In the genomic region with DNA sequence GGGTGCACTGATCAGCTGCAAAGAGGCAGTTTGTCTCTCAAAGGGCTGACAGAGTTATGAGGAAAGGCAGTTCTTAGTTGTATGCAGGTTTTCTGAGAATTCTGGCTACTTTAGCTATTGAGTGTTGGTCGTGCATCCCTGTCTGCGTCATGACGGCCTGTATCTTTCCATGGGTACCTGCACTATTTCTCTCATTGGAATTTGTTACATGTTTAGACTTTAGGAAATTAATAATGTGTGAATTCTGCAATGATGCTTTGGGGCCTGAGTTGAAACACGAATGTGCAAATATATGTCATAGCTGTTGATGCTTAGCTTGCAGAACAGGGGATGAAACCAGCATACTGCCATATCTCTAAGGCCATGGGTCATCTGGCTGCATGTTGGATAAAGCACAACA, we compare ENCODE assay signal across 18 cellular contexts. TPM values are rescaled to one million over a fixed set of nuclear protein-coding genes. Genes with fewer than 3 reads are reported as not detected.
A peak's percentile ranks its signal among the peaks of the same experiment; 100 is the strongest.
DNase-seq lines count a peak whose midpoint lies in the region; ATAC-seq, FAIRE-seq and TF ChIP-seq lines count a peak whose summit lies in the region.
"Had no signal": no experiment of that assay in that cellular context is flagged by ENCODE, and none has a peak within 500 bp of the region (broad histone marks: within the 10 kb centered on the region; RNA-seq: fewer than 3 reads in every experiment).

No MANE protein-coding gene starts in this region.

- in situ Hi-C loops in K562 (cut with MboI) = no loop called here

- BruUV-seq in K562 (replicated peaks; lab: Mats Ljungman, UMichigan) = no TSS peak

- H4K20me1 ChIP-seq in Loucy (ENCODE audit: insufficient read depth, low read length, poor library complexity, severe bottlenecking) (no peaks in the 10 kb centered on the region), K562 (replicated peaks; ENCODE audit: control insufficient read depth, insufficient read depth, low read length) (no peaks in the 10 kb centered on the region)

- FAIRE-seq in K562 (lab: Jason Lieb, UNC) = peak; percentile 52
- FAIRE-seq: HepG2 had no signal

- peak overlapping the region; percentile 46 for H3K4me3 ChIP-seq in Loucy (ENCODE audit: low read length, poor library complexity, severe bottlenecking)
- no peak overlapping the region for H3K4me3 ChIP-seq in K562
- H3K4me3 ChIP-seq: SJSA1 had no signal

- H3K4me1 ChIP-seq in Loucy (ENCODE audit: insufficient read depth, low read length, poor library complexity, severe bottlenecking) = peaks cover 67% of the 10 kb centered on the region
- no peaks in the 10 kb centered on the region; a peak in 2 of 5 replicates for H3K4me1 ChIP-seq in K562 (replicated peaks in 1 of 2; ENCODE audit: control insufficient read depth in 2 of 2, insufficient read depth in 2 of 2, low read length in 2 of 2)

- intact Hi-C loops in activated naive CD4-positive, alpha-beta T cell treated with anti-CD3 and anti-CD28 coated beads for 36 hours (cut with micrococcal nuclease) = loop anchor here (1.0 kb wide), 1 partner anchor 16 kb away; no protein-coding TSS in a partner anchor
- intact Hi-C loops in K562 (cut with micrococcal nuclease) = no loop called here

- TF ChIP-seq EP300 in K562 (IDR thresholded peaks at IDR 0.05; ENCODE audit: low read length) = no peak

- no peak for TF ChIP-seq POLR2A in K562 (conservative IDR thresholded peaks at IDR 0.05)

- H3F3A ChIP-seq in Loucy (ENCODE audit: low read depth) = 0 out of 2 replicates have a peak, but pooled peaks cover 3% of the 10 kb centered on the region

- H3K27me3 ChIP-seq in Loucy (ENCODE audit: insufficient read depth, low read length, poor library complexity, severe bottlenecking) (no peaks in the 10 kb centered on the region), K562 (ENCODE audit: control insufficient read depth in 2 of 2, insufficient read depth in 2 of 2, low read length in 2 of 2) (no peaks in the 10 kb centered on the region)
- H3K27me3 ChIP-seq: SJSA1 had no signal

- DNase-seq in activated naive CD4-positive, alpha-beta T cell treated with anti-CD3 and anti-CD28 coated beads, Interleukin-2, amount 10 ng/mL, durations not matched to agents 7 days and 5 days = no peak
- no peak for DNase-seq in activated naive CD4-positive, alpha-beta T cell treated with anti-CD3 and anti-CD28 coated beads for 36 hours
- DNase-seq in K562 (ENCODE audit: extremely low read depth in 1 of 4, low spot score in 3 of 4) = no peak
- no peak for DNase-seq in chondrocyte (ENCODE audit: low spot score)
- DNase-seq: EL, H7, NCI-H1436, NCI-H2081, NCI-H524 treated with DMSO at 0.1 percent for 48 hours, PC-3 had no signal

- ATAC-seq in K562 (no peak), HG02571 (IDR thresholded peaks at IDR 0.05; ENCODE audit: unreplicated experiment) (no peak), HG03457 (IDR thresholded peaks at IDR 0.05; ENCODE audit: unreplicated experiment) (no peak)
- ATAC-seq: HepG2, PC-3 had no signal

- CTCF ChIA-PET in activated naive CD4-positive, alpha-beta T cell treated with anti-CD3 and anti-CD28 coated beads, Interleukin-2, amount 10 ng/mL, durations not matched to agents 7 days and 5 days (lab: Charles Lee) = interaction anchor here (0.9 to 8.9 kb wide), 8 partner anchors 11 to 68 kb away, joined by 3 to 132 read pairs (median 4); partner anchors contain the start of gene HRCT1
- CTCF ChIA-PET in activated naive CD4-positive, alpha-beta T cell treated with anti-CD3 and anti-CD28 coated beads for 36 hours (lab: Charles Lee) = interaction anchor here (0.9 to 9.1 kb wide), 10 partner anchors 9 to 114 kb away, joined by 3 to 167 read pairs (median 6); partner anchors contain the start of gene HRCT1
- CTCF ChIA-PET in K562 (lab: Yijun Ruan, JAX; ENCODE audit: low intra/inter-chr PET ratio) = no interaction called here

- 44% methylated on average over 4 of the region's 4 CpGs for WGBS in K562 (ENCODE audit: insufficient coverage, low coverage, missing lambda C conversion rate)

- no peak overlapping the region for H3K27ac ChIP-seq in K562 (ENCODE audit: extremely low read depth, low read depth, low read length)
- H3K27ac ChIP-seq: SJSA1 had no signal

- no peaks in the 10 kb centered on the region for H3K36me3 Mint-ChIP-seq in activated naive CD4-positive, alpha-beta T cell treated with anti-CD3 and anti-CD28 coated beads, Interleukin-2, amount 10 ng/mL, durations not matched to agents 7 days and 5 days
- H3K36me3 Mint-ChIP-seq in activated naive CD4-positive, alpha-beta T cell treated with anti-CD3 and anti-CD28 coated beads for 36 hours (ENCODE audit: low read depth) = no peaks in the 10 kb centered on the region
- no peaks in the 10 kb centered on the region for H3K36me3 Mint-ChIP-seq in chondrocyte (ENCODE audit: low read depth)
- H3K36me3 Mint-ChIP-seq: CD8-positive, alpha-beta memory T cell had no signal

- no peak overlapping the region for H3K4me3 Mint-ChIP-seq in activated naive CD4-positive, alpha-beta T cell treated with anti-CD3 and anti-CD28 coated beads, Interleukin-2, amount 10 ng/mL, durations not matched to agents 7 days and 5 days
- no peak overlapping the region for H3K4me3 Mint-ChIP-seq in activated naive CD4-positive, alpha-beta T cell treated with anti-CD3 and anti-CD28 coated beads for 36 hours
- no peak overlapping the region for H3K4me3 Mint-ChIP-seq in chondrocyte (ENCODE audit: unreplicated experiment)

- peaks cover 5% of the 10 kb centered on the region for H3K27me3 Mint-ChIP-seq in activated naive CD4-positive, alpha-beta T cell treated with anti-CD3 and anti-CD28 coated beads, Interleukin-2, amount 10 ng/mL, durations not matched to agents 7 days and 5 days
- H3K27me3 Mint-ChIP-seq in activated naive CD4-positive, alpha-beta T cell treated with anti-CD3 and anti-CD28 coated beads for 36 hours (ENCODE audit: low read depth) = no peaks in the 10 kb centered on the region
- H3K27me3 Mint-ChIP-seq in chondrocyte (ENCODE audit: low read depth) = no peaks in the 10 kb centered on the region
- H3K27me3 Mint-ChIP-seq: CD8-positive, alpha-beta memory T cell had no signal

- no peaks in the 10 kb centered on the region for H3K9me2 ChIP-seq in Loucy (replicated peaks; ENCODE audit: low read depth, low read length)

- H3K9me3 ChIP-seq in Loucy (ENCODE audit: insufficient read depth, low read depth, low read length) (no peaks in the 10 kb centered on the region), K562 (replicated peaks; ENCODE audit: control insufficient read depth, insufficient read depth, low read depth, low read length) (no peaks in the 10 kb centered on the region)
- H3K9me3 ChIP-seq: SJSA1 had no signal

- H3K4me1 Mint-ChIP-seq in activated naive CD4-positive, alpha-beta T cell treated with anti-CD3 and anti-CD28 coated beads, Interleukin-2, amount 10 ng/mL, durations not matched to agents 7 days and 5 days = peaks cover 47% of the 10 kb centered on the region
- peaks cover 70% of the 10 kb centered on the region for H3K4me1 Mint-ChIP-seq in activated naive CD4-positive, alpha-beta T cell treated with anti-CD3 and anti-CD28 coated beads for 36 hours (ENCODE audit: low read depth)
- H3K4me1 Mint-ChIP-seq in chondrocyte (ENCODE audit: low read depth) = peaks cover 70% of the 10 kb centered on the region

- H3K36me3 ChIP-seq in Loucy (ENCODE audit: insufficient read depth, low read length) (no peaks in the 10 kb centered on the region), K562 (ENCODE audit: control insufficient read depth, insufficient read depth, low read length) (no peaks in the 10 kb centered on the region; the same call in 2 of the 3 replicates)
- H3K36me3 ChIP-seq: SJSA1 had no signal

- peak overlapping the region; percentile 66 for H3K27ac Mint-ChIP-seq in activated naive CD4-positive, alpha-beta T cell treated with anti-CD3 and anti-CD28 coated beads, Interleukin-2, amount 10 ng/mL, durations not matched to agents 7 days and 5 days
- H3K27ac Mint-ChIP-seq in activated naive CD4-positive, alpha-beta T cell treated with anti-CD3 and anti-CD28 coated beads for 36 hours = no peak overlapping the region
- no peak overlapping the region for H3K27ac Mint-ChIP-seq in chondrocyte (ENCODE audit: unreplicated experiment)

- TF ChIP-seq RAD21 in K562 (CRISPR knock-in tag; conservative IDR thresholded peaks at IDR 0.05 in 1 of 2, IDR thresholded peaks at IDR 0.05 in 1 of 2) = no peak

- TF ChIP-seq CTCF in Loucy (conservative IDR thresholded peaks at IDR 0.05; ENCODE audit: low read length) = no peak
- no peak for TF ChIP-seq CTCF in K562 (IDR thresholded peaks at IDR 0.05 in 2 of 3, conservative IDR thresholded peaks at IDR 0.05 in 1 of 3; ENCODE audit: insufficient read depth in 2 of 3, low read depth in 1 of 3, low read length in 3 of 3)
- TF ChIP-seq CTCF in chondrocyte (IDR thresholded peaks at IDR 0.05) = no peak

- H3K9me3 Mint-ChIP-seq in activated naive CD4-positive, alpha-beta T cell treated with anti-CD3 and anti-CD28 coated beads, Interleukin-2, amount 10 ng/mL, durations not matched to agents 7 days and 5 days = peaks cover 7% of the 10 kb centered on the region
- H3K9me3 Mint-ChIP-seq in activated naive CD4-positive, alpha-beta T cell treated with anti-CD3 and anti-CD28 coated beads for 36 hours = peaks cover 5% of the 10 kb centered on the region
- peaks cover 8% of the 10 kb centered on the region for H3K9me3 Mint-ChIP-seq in chondrocyte (ENCODE audit: low read depth)
- H3K9me3 Mint-ChIP-seq: CD8-positive, alpha-beta memory T cell had no signal

- no peaks in the 10 kb centered on the region for H3K9me1 ChIP-seq in K562 (ENCODE audit: control insufficient read depth, insufficient read depth, low read length)

- H3K9ac ChIP-seq in Loucy (ENCODE audit: low read depth, low read length, poor library complexity, severe bottlenecking) (peak overlapping the region; percentile 50), K562 (ENCODE audit: insufficient read depth in 1 of 2, low read depth in 2 of 2, low read length in 2 of 2) (no peak overlapping the region)

- H3K79me2 ChIP-seq in Loucy (ENCODE audit: insufficient read depth, low read length) = no peaks in the 10 kb centered on the region
- no peaks in the 10 kb centered on the region for H3K79me2 ChIP-seq in K562 (ENCODE audit: control insufficient read depth, insufficient read depth, low read length)

- no peak overlapping the region for H2AFZ ChIP-seq in Loucy (ENCODE audit: low read length)
- no peak overlapping the region for H2AFZ ChIP-seq in K562 (ENCODE audit: low read depth, low read length)

- H3K4me2 ChIP-seq in Loucy (ENCODE audit: low read depth, low read length, poor library complexity, severe bottlenecking) (peak overlapping the region; percentile 74), K562 (ENCODE audit: insufficient read depth, low read length) (no peak overlapping the region)

- POLR2A ChIA-PET in K562 (lab: Yijun Ruan, JAX) = interaction anchor here (1.6 to 2.4 kb wide), 2 partner anchors 11 to 16 kb away, joined by 4 to 10 read pairs; no protein-coding TSS in a partner anchor

RNA-seq across cellular contexts. Expression of gene OR2S2, which starts 18.1 kb away (rescaled TPM):
- total RNA-seq in activated naive CD4-positive, alpha-beta T cell treated with anti-CD3 and anti-CD28 coated beads for 36 hours = not detected
- total RNA-seq in K562 (2011; cell fraction: chromatin; rRNA removed; ENCODE audit: low replicate concordance) = not detected in 2 replicates
- not detected in 2 replicates for total RNA-seq in K562 (2011; cell fraction: nucleolus; rRNA removed)
- total RNA-seq in K562 (2011; cell fraction: nucleoplasm; rRNA removed) = not detected in 2 replicates
- total RNA-seq in K562 (2014; rRNA removed) (not detected in 2 replicates), K562 (2014; rRNA removed; fragmentation: Illumina TruSeq; extraction: Trizol) (not detected in 2 replicates), K562 (2015; rRNA removed; fragmentation: Illumina TruSeq; extraction: Trizol) (not detected in 2 replicates), K562 (2021) (not detected in 2 replicates), chondrocyte (not detected in 3 replicates)
- polyA plus RNA-seq in K562 (2011; rRNA removed) (not detected in 2 replicates), K562 (2014; fragmentation: Illumina TruSeq; extraction: Trizol) (not detected in 2 replicates), K562 (2014; fragmentation: Nextera tagmentation; extraction: Ambion mirVana) (not detected), K562 (2014; rRNA removed) (not detected in 2 replicates)
- polyA plus RNA-seq in K562 (2011; cell fraction: cytosol; rRNA removed) = not detected in 2 replicates
- polyA plus RNA-seq in K562 (2011; cell fraction: nucleus; rRNA removed) = not detected in 2 replicates
- not detected in 2 replicates for polyA plus RNA-seq in K562 (2012)
- polyA minus RNA-seq in K562 (2011; rRNA and poly(A)+ RNA removed) = not detected in 2 replicates
- not detected in 2 replicates for polyA minus RNA-seq in K562 (2011; cell fraction: cytosol; rRNA and poly(A)+ RNA removed)
- not detected in 2 replicates for polyA minus RNA-seq in K562 (2011; cell fraction: nucleus; rRNA and poly(A)+ RNA removed)
- total RNA-seq: A673; CD8-positive, alpha-beta memory T cell; H7; HepG2; LHCN-M2; PC-3; SJSA1 had no signal
- polyA plus RNA-seq: CD8-positive, alpha-beta memory T cell; HepG2 had no signal

RNA-seq across cellular contexts. Expression of gene SPAAR, which starts 30.6 kb away (rescaled TPM):
- not detected for total RNA-seq in activated naive CD4-positive, alpha-beta T cell treated with anti-CD3 and anti-CD28 coated beads for 36 hours
- not detected in 2 replicates for total RNA-seq in K562 (2011; cell fraction: chromatin; rRNA removed; ENCODE audit: low replicate concordance)
- total RNA-seq in K562 (2011; cell fraction: nucleolus; rRNA removed) = not detected in 2 replicates
- total RNA-seq in K562 (2011; cell fraction: nucleoplasm; rRNA removed) = not detected in 2 replicates
- total RNA-seq in K562 (2014; rRNA removed) = not detected in 2 replicates
- total RNA-seq in K562 (2014; rRNA removed; fragmentation: Illumina TruSeq; extraction: Trizol) = not detected in 2 replicates
- not detected in 2 replicates for total RNA-seq in K562 (2015; rRNA removed; fragmentation: Illumina TruSeq; extraction: Trizol)
- not detected in 2 replicates for total RNA-seq in K562 (2021)
- polyA plus RNA-seq in K562 (2011; rRNA removed) = not detected in 2 replicates
- polyA plus RNA-seq in K562 (2011; cell fraction: cytosol; rRNA removed) = not detected in 2 replicates
- polyA plus RNA-seq in K562 (2011; cell fraction: nucleus; rRNA removed) = not detected in 2 replicates
- polyA plus RNA-seq in K562 (2012) = not detected in 2 replicates
- not detected in 2 replicates for polyA plus RNA-seq in K562 (2014; fragmentation: Illumina TruSeq; extraction: Trizol)
- not detected for polyA plus RNA-seq in K562 (2014; fragmentation: Nextera tagmentation; extraction: Ambion mirVana)
- polyA plus RNA-seq in K562 (2014; rRNA removed) = not detected in 2 replicates
- polyA minus RNA-seq in K562 (2011; rRNA and poly(A)+ RNA removed) = 0.15 TPM in 1 of 2 replicates, not detected in the other
- polyA minus RNA-seq in K562 (2011; cell fraction: cytosol; rRNA and poly(A)+ RNA removed) = not detected in 2 replicates
- not detected in 2 replicates for polyA minus RNA-seq in K562 (2011; cell fraction: nucleus; rRNA and poly(A)+ RNA removed)
- total RNA-seq in chondrocyte = 0.70 to 1.3 TPM (median 0.77 TPM) in 3 replicates
- total RNA-seq: CD8-positive, alpha-beta memory T cell; H7; PC-3; SJSA1 had no signal
- polyA plus RNA-seq: CD8-positive, alpha-beta memory T cell; HepG2 had no signal

RNA-seq across cellular contexts. Expression of gene HRCT1, which starts 33.8 kb away (rescaled TPM):
- total RNA-seq in activated naive CD4-positive, alpha-beta T cell treated with anti-CD3 and anti-CD28 coated beads for 36 hours = not detected
- total RNA-seq in K562 (2011; cell fraction: chromatin; rRNA removed; ENCODE audit: low replicate concordance) = 0.35 TPM in 1 of 2 replicates, not detected in the other
- not detected in 2 replicates for total RNA-seq in K562 (2011; cell fraction: nucleolus; rRNA removed)
- not detected in 2 replicates for total RNA-seq in K562 (2011; cell fraction: nucleoplasm; rRNA removed)
- not detected in 2 replicates for total RNA-seq in K562 (2014; rRNA removed)
- not detected in 2 replicates for total RNA-seq in K562 (2014; rRNA removed; fragmentation: Illumina TruSeq; extraction: Trizol)
- not detected in 2 replicates for total RNA-seq in K562 (2015; rRNA removed; fragmentation: Illumina TruSeq; extraction: Trizol)
- total RNA-seq in K562 (2021) = not detected in 2 replicates
- polyA plus RNA-seq in K562 (2011; rRNA removed) = 0.08 and 0.40 TPM in 2 replicates
- 0.07 and 0.27 TPM in 2 replicates for polyA plus RNA-seq in K562 (2011; cell fraction: cytosol; rRNA removed)
- polyA plus RNA-seq in K562 (2011; cell fraction: nucleus; rRNA removed) = 0.28 TPM in 1 of 2 replicates, not detected in the other
- polyA plus RNA-seq in K562 (2012) = not detected in 2 replicates
- polyA plus RNA-seq in K562 (2014; fragmentation: Illumina TruSeq; extraction: Trizol) = not detected in 2 replicates
- polyA plus RNA-seq in K562 (2014; fragmentation: Nextera tagmentation; extraction: Ambion mirVana) = not detected
- not detected in 2 replicates for polyA plus RNA-seq in K562 (2014; rRNA removed)
- not detected in 2 replicates for polyA minus RNA-seq in K562 (2011; rRNA and poly(A)+ RNA removed)
- polyA minus RNA-seq in K562 (2011; cell fraction: cytosol; rRNA and poly(A)+ RNA removed) = not detected in 2 replicates
- 0.33 TPM in 1 of 2 replicates, not detected in the other for polyA minus RNA-seq in K562 (2011; cell fraction: nucleus; rRNA and poly(A)+ RNA removed)
- 7.2 to 16.6 TPM (median 7.8 TPM) in 3 replicates for total RNA-seq in chondrocyte
- total RNA-seq: A673; CD8-positive, alpha-beta memory T cell; HepG2 had no signal
- polyA plus RNA-seq: CD8-positive, alpha-beta memory T cell had no signal
